11 cellular contexts compared by ENCODE assay signal in the genomic region with DNA sequence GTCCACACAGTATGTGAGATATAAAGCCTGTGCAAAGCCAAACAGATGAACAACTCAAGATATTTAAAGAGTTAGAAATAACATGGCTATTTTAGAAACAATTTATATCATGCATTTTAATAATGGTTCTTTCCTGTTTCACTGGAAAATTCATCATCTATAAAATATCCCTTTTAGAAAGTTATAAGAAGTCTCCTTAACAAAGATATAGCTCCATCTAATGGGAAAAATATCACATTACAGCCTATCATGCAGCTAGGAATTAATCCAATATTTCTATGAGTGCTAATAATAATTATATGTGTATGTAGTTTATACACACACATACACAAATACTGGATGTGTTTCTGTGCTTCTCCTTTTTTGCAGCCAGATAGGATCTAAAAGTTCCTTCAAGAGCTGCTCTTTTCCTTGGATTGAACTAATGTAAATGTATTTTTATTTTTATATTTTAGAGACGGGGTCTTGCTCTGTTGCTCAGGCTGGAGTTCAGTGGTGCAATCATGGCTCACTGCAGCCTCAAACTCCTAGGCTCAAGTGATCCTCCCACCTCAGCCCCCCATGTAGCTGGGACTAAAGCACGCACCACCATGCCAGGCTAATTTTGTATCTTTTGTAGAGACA. TPM values are rescaled to one million over a fixed set of nuclear protein-coding genes. Genes with fewer than 3 reads are reported as not detected.
DNase-seq lines count a peak whose midpoint lies in the region; ATAC-seq and TF ChIP-seq lines count a peak whose summit lies in the region.
"Had no signal": no experiment of that assay in that cellular context is flagged by ENCODE, and none has a peak within 500 bp of the region (broad histone marks: within the 10 kb centered on the region; RNA-seq: fewer than 3 reads in every experiment).

No MANE protein-coding gene starts in this region.

- no peaks in the 10 kb centered on the region for H3K79me2 ChIP-seq in mammary epithelial cell (ENCODE audit: insufficient read depth, low read length)
- no peaks in the 10 kb centered on the region for H3K79me2 ChIP-seq in neural progenitor cell (ENCODE audit: low read depth)

- TF ChIP-seq CTCF in LNCaP clone FGC (IDR thresholded peaks at IDR 0.05; ENCODE audit: control insufficient read depth, extremely low read depth, insufficient read depth) (peak; percentile 44), mammary epithelial cell (conservative IDR thresholded peaks at IDR 0.05 in 1 of 2, IDR thresholded peaks at IDR 0.05 in 1 of 2; ENCODE audit: extremely low read depth in 1 of 2, insufficient read depth in 1 of 2, low read depth in 1 of 2, low read length in 2 of 2) (peak; percentile 46 to 59), neural progenitor cell (IDR thresholded peaks at IDR 0.05) (peak; percentile 38), sigmoid colon (IDR thresholded peaks at IDR 0.05) (no peak)

- no peak overlapping the region for H3K27ac Mint-ChIP-seq in neural progenitor cell
- no peak overlapping the region for H3K27ac Mint-ChIP-seq in naive thymus-derived CD8-positive, alpha-beta T cell
- H3K27ac Mint-ChIP-seq: CD4-positive, alpha-beta memory T cell; immature natural killer cell had no signal

- H3K4me2 ChIP-seq in mammary epithelial cell (ENCODE audit: insufficient read depth, low read depth, low read length) (no peak overlapping the region), neural progenitor cell (no peak overlapping the region)

- H3K36me3 ChIP-seq in mammary epithelial cell (ENCODE audit: insufficient read depth, low read length) = no peaks in the 10 kb centered on the region
- H3K36me3 ChIP-seq in neural progenitor cell = no peaks in the 10 kb centered on the region
- no peaks in the 10 kb centered on the region for H3K36me3 ChIP-seq in sigmoid colon

- peak; percentile 37 for DNase-seq in NCI-H1694 treated with DMSO at 0.1 percent for 48 hours (lab: John Stamatoyannopoulos, UW)
- DNase-seq in NCI-H1694 (lab: John Stamatoyannopoulos, UW) = no peak
- no peak for DNase-seq in LNCaP clone FGC (ENCODE audit: low read depth)
- DNase-seq in mammary epithelial cell = no peak
- DNase-seq in neural progenitor cell (ENCODE audit: low spot score) = no peak
- no peak for DNase-seq in naive thymus-derived CD8-positive, alpha-beta T cell
- no peak for DNase-seq in sigmoid colon
- DNase-seq: CD4-positive, alpha-beta memory T cell; immature natural killer cell; NCI-H774 had no signal

- no peaks in the 10 kb centered on the region for H3K36me3 Mint-ChIP-seq in neural progenitor cell
- H3K36me3 Mint-ChIP-seq in naive thymus-derived CD8-positive, alpha-beta T cell = peaks cover 0 to 6% (median 0%) of the 10 kb centered on the region in 3 donors
- H3K36me3 Mint-ChIP-seq: CD4-positive, alpha-beta memory T cell; immature natural killer cell had no signal

- H2AFZ ChIP-seq in mammary epithelial cell (ENCODE audit: low read depth, low read length) (no peak overlapping the region), neural progenitor cell (replicated peaks) (no peak overlapping the region)

- no peak for TF ChIP-seq EP300 in sigmoid colon (IDR thresholded peaks at IDR 0.05)

- no peaks in the 10 kb centered on the region for H3F3A ChIP-seq in neural progenitor cell (ENCODE audit: low read depth)

- H4K20me1 ChIP-seq in mammary epithelial cell (ENCODE audit: insufficient read depth, low read length) = no peaks in the 10 kb centered on the region
- no peaks in the 10 kb centered on the region for H4K20me1 ChIP-seq in neural progenitor cell (ENCODE audit: low read depth)

- dilution Hi-C loops in mammary epithelial cell (cut with HindIII; ENCODE audit: low sequenced_read_pairs) = no loop called here

- H3K27me3 ChIP-seq in mammary epithelial cell (ENCODE audit: insufficient read depth, low read length) (no peaks in the 10 kb centered on the region), neural progenitor cell (no peaks in the 10 kb centered on the region), sigmoid colon (no peaks in the 10 kb centered on the region)

- no peaks in the 10 kb centered on the region for H3K9me3 Mint-ChIP-seq in neural progenitor cell
- H3K9me3 Mint-ChIP-seq in naive thymus-derived CD8-positive, alpha-beta T cell = peaks cover 0 to 10% (median 3%) of the 10 kb centered on the region in 9 donors
- H3K9me3 Mint-ChIP-seq: immature natural killer cell had no signal

- H3K4me1 Mint-ChIP-seq in neural progenitor cell = no peaks in the 10 kb centered on the region
- H3K4me1 Mint-ChIP-seq in naive thymus-derived CD8-positive, alpha-beta T cell = no peaks in the 10 kb centered on the region
- H3K4me1 Mint-ChIP-seq: CD4-positive, alpha-beta memory T cell; immature natural killer cell had no signal

- peaks cover 2% of the 10 kb centered on the region for H3K9me3 ChIP-seq in mammary epithelial cell (replicated peaks; ENCODE audit: insufficient read depth, low read length)
- no peaks in the 10 kb centered on the region for H3K9me3 ChIP-seq in neural progenitor cell (ENCODE audit: low read depth)
- peaks cover 0 to 4% (median 0%) of the 10 kb centered on the region in 4 donors for H3K9me3 ChIP-seq in sigmoid colon

- H3K4me1 ChIP-seq in mammary epithelial cell (ENCODE audit: insufficient read depth, low read length) (no peaks in the 10 kb centered on the region), neural progenitor cell (no peaks in the 10 kb centered on the region), sigmoid colon (no peaks in the 10 kb centered on the region)

- H3K9ac ChIP-seq in mammary epithelial cell (ENCODE audit: insufficient read depth, low read length) = no peak overlapping the region
- no peak overlapping the region for H3K9ac ChIP-seq in neural progenitor cell

- no peak overlapping the region for H3K4me3 ChIP-seq in LNCaP clone FGC (ENCODE audit: low read depth, low read length)
- no peak overlapping the region for H3K4me3 ChIP-seq in mammary epithelial cell (replicated peaks in 1 of 3; ENCODE audit: insufficient read depth in 1 of 3, low read depth in 2 of 3, low read length in 3 of 3)
- H3K4me3 ChIP-seq in neural progenitor cell = no peak overlapping the region
- no peak overlapping the region for H3K4me3 ChIP-seq in sigmoid colon

- WGBS in mammary epithelial cell (ENCODE audit: low coverage, missing lambda C conversion rate) = 100% methylated on average over 2 of the region's 2 CpGs
- 92 to 97% methylated on average over 2 of the region's 2 CpGs for WGBS in sigmoid colon, 2 donors

- TF ChIP-seq POLR2A in sigmoid colon (IDR thresholded peaks at IDR 0.05) = no peak

- H3K4me3 Mint-ChIP-seq in neural progenitor cell = no peak overlapping the region
- H3K4me3 Mint-ChIP-seq in naive thymus-derived CD8-positive, alpha-beta T cell = no peak overlapping the region
- H3K4me3 Mint-ChIP-seq: CD4-positive, alpha-beta memory T cell; immature natural killer cell had no signal

- peaks cover 3% of the 10 kb centered on the region for H3K27me3 Mint-ChIP-seq in neural progenitor cell (ENCODE audit: insufficient read depth, low read depth)
- H3K27me3 Mint-ChIP-seq in naive thymus-derived CD8-positive, alpha-beta T cell = peaks cover 2 to 8% (median 4%) of the 10 kb centered on the region in 5 donors

- BruUV-seq in mammary epithelial cell (replicated peaks; lab: Mats Ljungman, UMichigan) = no TSS peak

- H3K27ac ChIP-seq in mammary epithelial cell (ENCODE audit: insufficient read depth, low read depth, low read length) (no peak overlapping the region), neural progenitor cell (no peak overlapping the region), sigmoid colon (no peak overlapping the region)

- ATAC-seq in naive thymus-derived CD8-positive, alpha-beta T cell = no peak
- no peak for ATAC-seq in HG02763 (IDR thresholded peaks at IDR 0.05; ENCODE audit: unreplicated experiment)

- intact Hi-C loops in mammary epithelial cell (cut with micrococcal nuclease) = loop anchor here (1.0 to 5.0 kb wide), 4 partner anchors 36 to 538 kb away; no protein-coding TSS in a partner anchor
- intact Hi-C loops in sigmoid colon (cut with DNase I) = no loop called here

- in situ Hi-C loops in mammary epithelial cell (cut with MboI; ENCODE audit: low sequenced_read_pairs in 2 of 2) = no loop called here

- POLR2A ChIA-PET in naive thymus-derived CD8-positive, alpha-beta T cell (lab: Charles Lee) = no interaction called here

- CTCF ChIA-PET in mammary epithelial cell (lab: Charles Lee; ENCODE audit: low non-redundant PET) = interaction anchor here (0.5 to 1.1 kb wide), 5 partner anchors 15 to 500 kb away, joined by 3 to 8 read pairs (median 4); partner anchors contain the start of gene EIF5A2

RNA-seq across cellular contexts. Expression of gene RPL22L1, which starts 21.6 kb away (rescaled TPM):
- 100 to 1,000 TPM in 1 of 2 donors, 10 to 100 TPM in 1; 30.7 to 227 TPM for total RNA-seq in mammary epithelial cell
- polyA plus RNA-seq in mammary epithelial cell = 193 TPM
- 21.8 TPM for polyA minus RNA-seq in mammary epithelial cell
- total RNA-seq in neural progenitor cell (ENCODE audit: low replicate concordance) = 84.3 and 107 TPM in 2 replicates
- total RNA-seq in naive thymus-derived CD8-positive, alpha-beta T cell = 10 to 100 TPM; 35.4 to 35.5 TPM
- 10 to 100 TPM; 31.8 to 43.3 (median 36.2) TPM for polyA plus RNA-seq in naive thymus-derived CD8-positive, alpha-beta T cell
- total RNA-seq in sigmoid colon = 100 to 1,000 TPM in 1 of 4 donors, 10 to 100 TPM in 3; 69.6 to 113 (median 93.0) TPM
- 100 to 1,000 TPM in 2 of 3 donors, 10 to 100 TPM in 1; 74.7 to 148 (median 145) TPM for polyA plus RNA-seq in sigmoid colon

Comparison
In these comparisons a context has a peak if more than half of its experiments do, and no peak if none do; other contexts are left out.
1. CTCF ChIP-seq: peak in LNCaP clone FGC (single experiment), mammary epithelial cell (2 of 2) and neural progenitor cell (single experiment); none in sigmoid colon (0 of 4).